23 cellular contexts compared by ENCODE assay signal in genomic region chr4:79249879-79250503, GRCh38.
DNase-seq lines count a peak whose midpoint lies in the region; ATAC-seq and TF ChIP-seq lines count a peak whose summit lies in the region.
"Had no signal": no experiment of that assay in that cellular context is flagged by ENCODE, and none has a peak within 500 bp of the region (broad histone marks: within the 10 kb centered on the region; RNA-seq: fewer than 3 reads in every experiment).

No MANE protein-coding gene starts in this region.

- ATAC-seq in GM18873 (IDR thresholded peaks at IDR 0.05; ENCODE audit: low FRiP score, unreplicated experiment), result peak; percentile 60
- ATAC-seq in lower lobe of right lung, result no peak
- ATAC-seq in SK-N-SH treated with all-trans-retinoic acid at 6 μM for 48 hours, result no peak

- peak; percentile 43 for DNase-seq in CMK (ENCODE audit: low read depth)
- DNase-seq in HT1080 (ENCODE audit: low read depth), result peak; percentile 41
- DNase-seq in SJSA1 (ENCODE audit: low read depth in 1 of 2, low spot score in 2 of 2), result peak; percentile 2 to 38
- DNase-seq in lower lobe of right lung, result no peak
- DNase-seq in NCI-H146 treated with DMSO at 0.1 percent for 48 hours (lab: John Stamatoyannopoulos, UW; ENCODE audit: unreplicated experiment), result no peak
- no peak for DNase-seq in effector CD8-positive, alpha-beta T cell (lab: John Stamatoyannopoulos, UW)
- DNase-seq: activated CD4-positive, alpha-beta T cell treated with anti-CD3 and anti-CD28 coated beads, Interleukin-2, amount 10 ng/mL, durations not matched to agents 7 days and 5 days; activated naive CD4-positive, alpha-beta T cell treated with Interleukin-2 at 50 U/mL for 16 hours; CD4-positive, alpha-beta memory T cell; head of caudate nucleus; IMR-90; NCI-H1092 treated with DMSO at 0.1 percent for 48 hours; NCI-H2107; NCI-H524 treated with DMSO at 0.1 percent for 48 hours; Peyer's patch; SK-N-SH; stimulated activated CD4-positive, alpha-beta T cell treated with anti-CD3 and anti-CD28 coated beads, Interleukin-1b, Interleukin-23, amount 100 ng/mL, for 48 hours had no signal

- H3K27me3 ChIP-seq in SJSA1 (replicated peaks) (no peaks in the 10 kb centered on the region), lower lobe of right lung (ENCODE audit: low read depth) (no peaks in the 10 kb centered on the region)
- H3K27me3 ChIP-seq: ascending aorta, Peyer's patch, vagina had no signal

- H3K9me3 ChIP-seq in SJSA1 (replicated peaks) (no peaks in the 10 kb centered on the region), lower lobe of right lung (no peaks in the 10 kb centered on the region)
- H3K9me3 ChIP-seq: ascending aorta, SK-N-SH, vagina had no signal

- H3K4me1 ChIP-seq in SJSA1 (replicated peaks) (peaks cover 5% of the 10 kb centered on the region; the same call in 1 of the 2 replicates), lower lobe of right lung (no peaks in the 10 kb centered on the region)
- H3K4me1 ChIP-seq: ascending aorta, parathyroid adenoma, Peyer's patch, vagina had no signal

- H3K27ac ChIP-seq in SJSA1 (no peak overlapping the region), lower lobe of right lung (no peak overlapping the region)
- H3K27ac ChIP-seq: ascending aorta, parathyroid adenoma, Peyer's patch, vagina had no signal

- no peak for TF ChIP-seq CTCF in lower lobe of right lung (IDR thresholded peaks at IDR 0.05)

- H3K36me3 ChIP-seq in SJSA1, result no peaks in the 10 kb centered on the region
- no peaks in the 10 kb centered on the region for H3K36me3 ChIP-seq in lower lobe of right lung
- H3K36me3 ChIP-seq: ascending aorta, Peyer's patch, vagina had no signal

- intact Hi-C loops in lower lobe of right lung (cut with DNase I), result no loop called here

- H3K4me3 ChIP-seq in SJSA1 (no peak overlapping the region), lower lobe of right lung (no peak overlapping the region)
- H3K4me3 ChIP-seq: ascending aorta, lung, Peyer's patch, vagina had no signal

TF ChIP-seq in SK-N-SH treated with all-trans-retinoic acid at 6 μM for 48 hours, 23 proteins besides CTCF, POLR2A, EP300 and RAD21:
- TF ChIP-seq TCF4 (CRISPR knock-in tag; IDR thresholded peaks at IDR 0.05; ENCODE audit: borderline replicate concordance) (no peak), PATZ1 (CRISPR knock-in tag; IDR thresholded peaks at IDR 0.05; ENCODE audit: borderline replicate concordance) (no peak), GLIS3 (CRISPR knock-in tag; IDR thresholded peaks at IDR 0.05) (no peak), ISL1 (CRISPR knock-in tag; IDR thresholded peaks at IDR 0.05) (no peak), ZC3H10 (CRISPR knock-in tag; IDR thresholded peaks at IDR 0.05) (no peak)

Comparison
In these comparisons a context has a peak if more than half of its experiments do, and no peak if none do; other contexts are left out.
1. DNase-seq: peak in CMK (single experiment), HT1080 (single experiment) and SJSA1 (2 of 2); none in lower lobe of right lung (single experiment), NCI-H146 treated with DMSO at 0.1 percent for 48 hours (single experiment) and effector CD8-positive, alpha-beta T cell (single experiment).